In the genomic region with DNA sequence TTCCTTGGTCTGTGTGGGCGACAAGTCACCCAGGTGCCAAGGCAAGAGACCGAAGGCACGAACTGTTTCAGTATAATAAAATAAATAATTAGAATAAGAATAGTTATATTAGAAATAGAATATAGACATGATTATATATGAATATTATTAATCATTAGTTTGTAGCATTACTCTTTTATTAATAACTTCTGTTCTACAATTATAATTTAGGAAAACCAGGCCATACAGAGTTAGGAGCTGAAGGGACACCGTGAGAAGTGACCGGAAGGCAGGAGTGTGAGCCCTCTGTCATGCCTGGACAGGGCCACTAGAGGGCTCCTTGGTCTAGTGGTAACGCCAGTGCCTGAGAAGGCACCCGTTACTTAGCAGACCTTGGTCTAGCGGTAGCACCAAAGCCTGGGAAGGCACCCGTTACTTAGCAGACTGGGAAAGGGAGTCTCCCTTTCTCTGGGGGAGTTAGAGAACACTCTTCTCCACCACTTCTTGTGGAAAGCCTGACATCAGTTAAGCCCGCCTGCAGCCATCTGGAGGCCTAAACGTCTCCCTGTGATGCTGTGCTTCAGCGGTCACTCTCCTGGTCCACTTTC, we compare ENCODE assay signal across 9 cellular contexts. TPM values are rescaled to one million over a fixed set of nuclear protein-coding genes. Genes with fewer than 3 reads are reported as not detected.
DNase-seq lines count a peak whose midpoint lies in the region; ATAC-seq, FAIRE-seq and TF ChIP-seq lines count a peak whose summit lies in the region.
"Not testable (repeated sequence)": the region's sequence is repeated elsewhere in the genome, so short reads cannot be mapped to it uniquely, and the experiment has no call there.
"Had no signal": no experiment of that assay in that cellular context is flagged by ENCODE, and none has a peak within 500 bp of the region (broad histone marks: within the 10 kb centered on the region; RNA-seq: fewer than 3 reads in every experiment).

No MANE protein-coding gene starts in this region.

- not testable (repeated sequence) for TF ChIP-seq POLR2A in GM12892 (IDR thresholded peaks at IDR 0.05; ENCODE audit: low read depth, low read length); esophagus muscularis mucosa (IDR thresholded peaks at IDR 0.05; ENCODE audit: low read depth)

- intact Hi-C loops in esophagus muscularis mucosa (cut with DNase I), result loop anchor here (5.0 to 10.0 kb wide), 2 partner anchors 46 to 167 kb away; no protein-coding TSS in a partner anchor
- intact Hi-C loops in lower lobe of right lung (cut with DNase I), result not testable (repeated sequence)

- not testable (repeated sequence) for TF ChIP-seq EP300 in esophagus muscularis mucosa (IDR thresholded peaks at IDR 0.05)

- H3K27me3 Mint-ChIP-seq in activated T-cell treated with anti-CD3 and anti-CD28 coated beads, Interleukin-2, amount 50 U/mL, for 72 hours (ENCODE audit: low read depth), result peaks cover 18% of the 10 kb centered on the region

- in situ Hi-C loops in ACHN (cut with HindIII; ENCODE audit: low pct_ligation_motif_present, low pct_unique_long_range_greater_than_20kb, low sequenced_read_pairs), result not testable (repeated sequence)

- H3K4me1 Mint-ChIP-seq in activated T-cell treated with anti-CD3 and anti-CD28 coated beads, Interleukin-2, amount 50 U/mL, for 72 hours (ENCODE audit: low read depth), result not testable (repeated sequence)

- not testable (repeated sequence) for H3K4me3 Mint-ChIP-seq in activated T-cell treated with anti-CD3 and anti-CD28 coated beads, Interleukin-2, amount 50 U/mL, for 72 hours

- TF ChIP-seq CTCF in esophagus muscularis mucosa (IDR thresholded peaks at IDR 0.05) (peak; percentile 88 to 97 (median 92)), lower lobe of right lung (IDR thresholded peaks at IDR 0.05) (peak; percentile 92)

- H3K9me3 Mint-ChIP-seq in activated T-cell treated with anti-CD3 and anti-CD28 coated beads, Interleukin-2, amount 50 U/mL, for 72 hours, result not testable (repeated sequence)

- 42% methylated on average over 12 of the region's 12 CpGs for WGBS in esophagus muscularis mucosa

- not testable (repeated sequence) for H3K36me3 ChIP-seq in esophagus muscularis mucosa, lower lobe of right lung

- peaks cover 0 to 12% (median 2%) of the 10 kb centered on the region in 4 donors for H3K9me3 ChIP-seq in esophagus muscularis mucosa
- peaks cover 10% of the 10 kb centered on the region for H3K9me3 ChIP-seq in lower lobe of right lung

- DNase-seq in ACHN (peak; percentile 61), NCI-H146 (lab: John Stamatoyannopoulos, UW) (peak; percentile 47), SHP77 treated with DMSO at 0.1 percent for 48 hours (lab: John Stamatoyannopoulos, UW) (peak; percentile 90), lower lobe of right lung (peak; percentile 70)
- DNase-seq in GM12892 (ENCODE audit: insufficient read length); esophagus muscularis mucosa (ENCODE audit: extremely low spot score): not testable (repeated sequence)
- peak; percentile 51 to 58 for DNase-seq in activated T-cell treated with anti-CD3 and anti-CD28 coated beads, Interleukin-2, amount 50 U/mL, for 72 hours
- peak; percentile 66 for DNase-seq in stimulated activated CD4-positive, alpha-beta T cell treated with anti-CD3 and anti-CD28 coated beads, Interleukin-15, amount 100 ng/mL, for 24 hours

- peak overlapping the region; percentile 40 to 51 (median 48) for H3K4me3 ChIP-seq in esophagus muscularis mucosa
- not testable (repeated sequence) for H3K4me3 ChIP-seq in lower lobe of right lung

- not testable (repeated sequence) for ATAC-seq in activated T-cell treated with anti-CD3 and anti-CD28 coated beads, Interleukin-2, amount 50 U/mL, for 72 hours (replicated peaks in 1 of 2)
- ATAC-seq in lower lobe of right lung, result peak; percentile 60 to 75

- H3K27ac Mint-ChIP-seq in activated T-cell treated with anti-CD3 and anti-CD28 coated beads, Interleukin-2, amount 50 U/mL, for 72 hours, result not testable (repeated sequence)

- FAIRE-seq in GM12892 (lab: Jason Lieb, UNC), result peak; percentile 84

- H3K36me3 Mint-ChIP-seq in activated T-cell treated with anti-CD3 and anti-CD28 coated beads, Interleukin-2, amount 50 U/mL, for 72 hours (ENCODE audit: insufficient read depth in 2 of 2), result peaks cover 4 to 13% of the 10 kb centered on the region in 2 donors

- peak overlapping the region; percentile 31 to 62 (median 54) for H3K27ac ChIP-seq in esophagus muscularis mucosa (replicated peaks in 1 of 4)
- not testable (repeated sequence) for H3K27ac ChIP-seq in lower lobe of right lung

- H3K27me3 ChIP-seq in esophagus muscularis mucosa; lower lobe of right lung (ENCODE audit: low read depth): not testable (repeated sequence)

- H3K4me1 ChIP-seq in esophagus muscularis mucosa, result peaks cover 3 to 12% (median 8%) of the 10 kb centered on the region in 4 donors
- H3K4me1 ChIP-seq in lower lobe of right lung, result not testable (repeated sequence)

RNA-seq across cellular contexts. Expression of a gene that starts 16.6 kb away (rescaled TPM):
- 0.04 TPM for polyA plus RNA-seq in GM12892 (2012; ENCODE audit: missing spikeins)
- not detected for total RNA-seq in activated T-cell treated with anti-CD3 and anti-CD28 coated beads, Interleukin-2, amount 50 U/mL, for 72 hours
- total RNA-seq in esophagus muscularis mucosa (under 1 TPM; under 0.01 to 0.06 (median 0.03) TPM), lower lobe of right lung (0.03 TPM)
- total RNA-seq: CD4-positive, CD25-positive, alpha-beta regulatory T cell had no signal
- polyA plus RNA-seq: CD4-positive, CD25-positive, alpha-beta regulatory T cell had no signal

RNA-seq across cellular contexts. Expression of a gene that starts 54.0 kb away (rescaled TPM):
- 25.0 TPM for polyA plus RNA-seq in GM12892 (2012; ENCODE audit: missing spikeins)
- 10 to 100 TPM; 50.6 to 67.7 TPM for total RNA-seq in activated T-cell treated with anti-CD3 and anti-CD28 coated beads, Interleukin-2, amount 50 U/mL, for 72 hours
- total RNA-seq in esophagus muscularis mucosa (10 to 100 TPM; 57.3 to 67.9 (median 63.4) TPM), lower lobe of right lung (63.2 TPM)
